In the genomic region with DNA sequence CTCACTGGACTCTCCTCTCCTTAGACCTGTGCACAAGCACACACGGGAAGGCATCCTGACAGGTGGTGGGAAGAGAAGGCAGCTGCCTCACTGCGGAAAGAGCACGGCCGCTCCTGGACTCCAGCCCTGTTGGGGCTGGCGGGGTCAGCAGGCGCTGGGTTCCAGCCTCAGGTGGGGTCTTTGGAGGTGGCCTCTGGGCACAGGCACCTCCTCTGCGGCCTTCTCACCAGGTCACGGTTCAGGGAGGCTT, we compare ENCODE assay signal across 8 cellular contexts. TPM values are rescaled to one million over a fixed set of nuclear protein-coding genes. Genes with fewer than 3 reads are reported as not detected.
A peak's percentile ranks its signal among the peaks of the same experiment; 100 is the strongest.
DNase-seq lines count a peak whose midpoint lies in the region; ATAC-seq and TF ChIP-seq lines count a peak whose summit lies in the region.

No MANE protein-coding gene starts in this region.

- peaks cover 30% of the 10 kb centered on the region for H3K4me1 Mint-ChIP-seq in stimulated activated naive CD8-positive, alpha-beta T cell treated with anti-CD3 and anti-CD28 coated beads, Interleukin-15, Interleukin-2, amounts not matched to agents 100 ng/mL and 50 ng/mL, for 24 hours (ENCODE audit: low read depth)
- peaks cover 11% of the 10 kb centered on the region for H3K4me1 Mint-ChIP-seq in MCF 10A (ENCODE audit: insufficient read depth, unreplicated experiment)
- peaks cover 34% of the 10 kb centered on the region for H3K4me1 Mint-ChIP-seq in mesothelial cell of epicardium

- H3K27ac Mint-ChIP-seq in stimulated activated naive CD8-positive, alpha-beta T cell treated with anti-CD3 and anti-CD28 coated beads, Interleukin-15, Interleukin-2, amounts not matched to agents 100 ng/mL and 50 ng/mL, for 24 hours = peak overlapping the region; percentile 55
- H3K27ac Mint-ChIP-seq in MCF 10A (ENCODE audit: low read depth, unreplicated experiment) = no peak overlapping the region
- H3K27ac Mint-ChIP-seq in mesothelial cell of epicardium = peak overlapping the region; percentile 43

- DNase-seq in stimulated activated naive CD8-positive, alpha-beta T cell treated with anti-CD3 and anti-CD28 coated beads, Interleukin-15, Interleukin-2, amounts not matched to agents 100 U/mL and 50 U/mL, for 24 hours = no peak
- DNase-seq in MCF 10A (ENCODE audit: unreplicated experiment) (no peak), mesothelial cell of epicardium (ENCODE audit: low spot score in 2 of 2, unreplicated experiment in 2 of 2) (no peak), GM19240 (ENCODE audit: insufficient read length, low spot score) (no peak), inferior parietal cortex (ENCODE audit: extremely low spot score) (no peak), NCI-H345 (lab: John Stamatoyannopoulos, UW) (no peak)
- no peak for DNase-seq in activated CD4-positive, alpha-beta T cell treated with anti-CD3 and anti-CD28 coated beads for 4 hours

- H3K9me3 Mint-ChIP-seq in stimulated activated naive CD8-positive, alpha-beta T cell treated with anti-CD3 and anti-CD28 coated beads, Interleukin-15, Interleukin-2, amounts not matched to agents 100 ng/mL and 50 ng/mL, for 24 hours = no peaks in the 10 kb centered on the region
- H3K9me3 Mint-ChIP-seq in MCF 10A (ENCODE audit: unreplicated experiment) (no peaks in the 10 kb centered on the region), mesothelial cell of epicardium (no peaks in the 10 kb centered on the region)

- H3K4me3 Mint-ChIP-seq in stimulated activated naive CD8-positive, alpha-beta T cell treated with anti-CD3 and anti-CD28 coated beads, Interleukin-15, Interleukin-2, amounts not matched to agents 100 ng/mL and 50 ng/mL, for 24 hours = peak overlapping the region; percentile 74
- H3K4me3 Mint-ChIP-seq in MCF 10A (ENCODE audit: unreplicated experiment) (peak overlapping the region; percentile 83), mesothelial cell of epicardium (peak overlapping the region; percentile 72)

- no peak for TF ChIP-seq CTCF in MCF 10A (IDR thresholded peaks at IDR 0.05; ENCODE audit: unreplicated experiment)
- no peak for TF ChIP-seq CTCF in mesothelial cell of epicardium (IDR thresholded peaks at IDR 0.05; ENCODE audit: unreplicated experiment)

- BruUV-seq in MCF 10A (replicated peaks; lab: Mats Ljungman, UMichigan) = no TSS peak

- POLR2A ChIA-PET in MCF 10A (lab: Yijun Ruan, JAX) = no interaction called here

- CTCF ChIA-PET in MCF 10A (lab: Yijun Ruan, JAX) = no interaction called here

- ATAC-seq in stimulated activated naive CD8-positive, alpha-beta T cell treated with anti-CD3 and anti-CD28 coated beads, Interleukin-15, Interleukin-2, amounts not matched to agents 100 U/mL and 50 U/mL, for 24 hours = no peak

- peaks cover 4% of the 10 kb centered on the region for H3K27me3 Mint-ChIP-seq in stimulated activated naive CD8-positive, alpha-beta T cell treated with anti-CD3 and anti-CD28 coated beads, Interleukin-15, Interleukin-2, amounts not matched to agents 100 ng/mL and 50 ng/mL, for 24 hours
- H3K27me3 Mint-ChIP-seq in MCF 10A (ENCODE audit: insufficient read depth, unreplicated experiment) (no peaks in the 10 kb centered on the region), mesothelial cell of epicardium (ENCODE audit: low read depth) (no peaks in the 10 kb centered on the region)

- H3K36me3 Mint-ChIP-seq in stimulated activated naive CD8-positive, alpha-beta T cell treated with anti-CD3 and anti-CD28 coated beads, Interleukin-15, Interleukin-2, amounts not matched to agents 100 ng/mL and 50 ng/mL, for 24 hours (ENCODE audit: low read depth) = peaks cover 17% of the 10 kb centered on the region
- H3K36me3 Mint-ChIP-seq in MCF 10A (ENCODE audit: insufficient read depth, unreplicated experiment) (no peaks in the 10 kb centered on the region), mesothelial cell of epicardium (peaks cover 2% of the 10 kb centered on the region)

- intact Hi-C loops in MCF 10A (cut with micrococcal nuclease) = no loop called here

RNA-seq across cellular contexts. Expression of a gene that starts 0.6 kb away (rescaled TPM):
- total RNA-seq in MCF 10A (2022) (154 and 166 TPM in 2 replicates), mesothelial cell of epicardium (256 to 261 TPM (median 259 TPM) in 3 replicates)

RNA-seq across cellular contexts. Expression of a gene that starts 20.6 kb away (rescaled TPM):
- total RNA-seq in MCF 10A (2022) (4.1 and 6.2 TPM in 2 replicates), mesothelial cell of epicardium (3.5 to 4.8 TPM (median 4.5 TPM) in 3 replicates)

RNA-seq across cellular contexts. Expression of a gene that starts 55.6 kb away (rescaled TPM):
- total RNA-seq in MCF 10A (2022) (31.1 and 50.5 TPM in 2 replicates), mesothelial cell of epicardium (19.2 to 20.9 TPM (median 19.4 TPM) in 3 replicates)
